Comparison of ENCODE assay signal across 8 cellular contexts in the genomic region with DNA sequence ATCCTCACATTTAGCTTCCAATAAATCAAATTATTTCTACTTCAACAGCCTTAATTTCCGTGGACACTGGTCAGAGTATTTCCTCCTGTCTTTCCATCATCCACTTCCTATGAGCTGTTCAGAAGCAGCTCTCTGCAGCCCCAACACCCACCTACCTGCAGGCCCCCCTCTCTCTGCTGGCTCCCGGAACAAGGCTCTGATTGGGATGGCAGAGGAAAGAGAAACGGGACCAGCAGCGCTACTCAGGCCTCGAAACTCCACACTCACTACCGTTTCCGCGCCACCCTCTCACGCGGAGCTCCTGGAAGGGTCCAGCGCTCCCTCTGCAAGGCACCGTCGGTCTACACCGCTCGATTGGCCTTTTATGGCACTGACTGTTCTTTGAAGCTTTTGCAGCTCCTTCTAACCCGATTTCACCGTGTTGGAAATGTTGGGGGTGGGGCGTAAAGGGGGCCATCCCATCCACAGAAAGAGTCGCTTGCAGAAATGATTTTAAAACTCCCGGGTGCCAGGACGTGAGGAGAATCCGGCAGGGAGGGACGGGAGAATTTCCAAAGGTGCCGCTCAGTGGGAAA. TPM values are rescaled to one million over a fixed set of nuclear protein-coding genes. Genes with fewer than 3 reads are reported as not detected.
A peak's percentile ranks its signal among the peaks of the same experiment; 100 is the strongest.
DNase-seq lines count a peak whose midpoint lies in the region; ATAC-seq, FAIRE-seq and TF ChIP-seq lines count a peak whose summit lies in the region.

No MANE protein-coding gene starts in this region.

- H3K9me3 ChIP-seq in keratinocyte (ENCODE audit: control insufficient read depth, low read depth, low read length): no peaks in the 10 kb centered on the region

- peaks cover 9% of the 10 kb centered on the region for H3K9me1 ChIP-seq in keratinocyte (ENCODE audit: control insufficient read depth, extremely low read depth, insufficient read depth, low read length)

- H3K4me3 ChIP-seq in astrocyte of the cerebellum (ENCODE audit: low read depth, low read length) (peak overlapping the region; percentile 73), keratinocyte (ENCODE audit: control insufficient read depth in 2 of 3, extremely low read depth in 1 of 3, insufficient read depth in 2 of 3, low read depth in 1 of 3, low read length in 3 of 3) (peak overlapping the region; percentile 72 to 97 (median 93))

- peak; percentile 60 for DNase-seq in activated CD8-positive, alpha-beta memory T cell treated with anti-CD3 and anti-CD28 coated beads, Interleukin-2, amount 10 ng/mL, durations not matched to agents 7 days and 5 days
- no peak for DNase-seq in activated CD8-positive, alpha-beta memory T cell treated with anti-CD3 and anti-CD28 coated beads, Interleukin-2, amount 50 U/mL, for 4 hours
- DNase-seq in NCI-H146 (lab: John Stamatoyannopoulos, UW) (peak; percentile 75), astrocyte of the cerebellum (ENCODE audit: low read depth) (no peak), keratinocyte (ENCODE audit: low read depth, low spot score) (no peak), islet precursor cell (no peak)
- DNase-seq in stimulated activated naive B cell treated with anti-CD40 and anti-IgM and Interleukin-4, amounts not matched to agents 10 μg/mL and 1 μg/mL and 100 μg/mL, for 72 hours: peak; percentile 27

- H3K4me3 Mint-ChIP-seq in activated CD8-positive, alpha-beta memory T cell treated with anti-CD3 and anti-CD28 coated beads, Interleukin-2, amount 10 ng/mL, durations not matched to agents 7 days and 5 days: no peak overlapping the region
- H3K4me3 Mint-ChIP-seq in stimulated activated naive B cell treated with anti-CD40 and anti-IgM and Interleukin-4, amounts not matched to agents 10 μg/mL and 1 μg/mL and 100 μg/mL, for 72 hours: no peak overlapping the region

- H3K4me1 ChIP-seq in keratinocyte (ENCODE audit: control insufficient read depth, extremely low read depth, insufficient read depth, low read length): peaks cover 48% of the 10 kb centered on the region

- peaks cover 50% of the 10 kb centered on the region for H3K79me2 ChIP-seq in keratinocyte (ENCODE audit: control insufficient read depth, insufficient read depth, low read length)

- in situ Hi-C loops in astrocyte of the cerebellum (cut with HindIII; ENCODE audit: low sequenced_read_pairs): no loop called here

- TF ChIP-seq CTCF in astrocyte of the cerebellum (IDR thresholded peaks at IDR 0.05; ENCODE audit: low read depth, low read length, missing control alignments): no peak
- no peak for TF ChIP-seq CTCF in keratinocyte (optimal IDR thresholded peaks at IDR 0.05 in 1 of 3, IDR thresholded peaks at IDR 0.05 in 1 of 3, conservative IDR thresholded peaks at IDR 0.05 in 1 of 3; ENCODE audit: extremely low read depth in 1 of 3, insufficient read depth in 2 of 3, low read length in 3 of 3)

- peak overlapping the region; percentile 97 for H3K4me2 ChIP-seq in keratinocyte (ENCODE audit: control insufficient read depth, extremely low read depth, insufficient read depth, low read depth, low read length)

- peak; percentile 42 for ATAC-seq in activated CD8-positive, alpha-beta memory T cell treated with anti-CD3 and anti-CD28 coated beads, Interleukin-2, amount 10 ng/mL, durations not matched to agents 7 days and 5 days
- peak; percentile 18 for ATAC-seq in HG02610 (IDR thresholded peaks at IDR 0.05; ENCODE audit: unreplicated experiment)
- peak; percentile 42 to 44 for ATAC-seq in stimulated activated naive B cell treated with anti-CD40 and anti-IgM and Interleukin-4, amounts not matched to agents 10 μg/mL and 1 μg/mL and 100 μg/mL, for 72 hours (replicated peaks)

- no peaks in the 10 kb centered on the region for H3K36me3 Mint-ChIP-seq in activated CD8-positive, alpha-beta memory T cell treated with anti-CD3 and anti-CD28 coated beads, Interleukin-2, amount 10 ng/mL, durations not matched to agents 7 days and 5 days
- H3K36me3 Mint-ChIP-seq in stimulated activated naive B cell treated with anti-CD40 and anti-IgM and Interleukin-4, amounts not matched to agents 10 μg/mL and 1 μg/mL and 100 μg/mL, for 72 hours: no peaks in the 10 kb centered on the region

- H4K20me1 ChIP-seq in keratinocyte (ENCODE audit: control insufficient read depth, extremely low read depth, insufficient read depth, low read length): peaks cover 7% of the 10 kb centered on the region

- H3K9ac ChIP-seq in keratinocyte (ENCODE audit: control insufficient read depth, extremely low read depth, insufficient read depth, low read length): peak overlapping the region; percentile 95

- H3K27me3 Mint-ChIP-seq in activated CD8-positive, alpha-beta memory T cell treated with anti-CD3 and anti-CD28 coated beads, Interleukin-2, amount 10 ng/mL, durations not matched to agents 7 days and 5 days: no peaks in the 10 kb centered on the region
- no peaks in the 10 kb centered on the region for H3K27me3 Mint-ChIP-seq in stimulated activated naive B cell treated with anti-CD40 and anti-IgM and Interleukin-4, amounts not matched to agents 10 μg/mL and 1 μg/mL and 100 μg/mL, for 72 hours

- CTCF ChIA-PET in activated CD8-positive, alpha-beta memory T cell treated with anti-CD3 and anti-CD28 coated beads, Interleukin-2, amount 10 ng/mL, durations not matched to agents 7 days and 5 days (lab: Charles Lee): interaction anchor here (0.9 to 1.6 kb wide), 3 partner anchors 9 to 940 kb away, joined by 3 to 5 read pairs (median 4); no protein-coding TSS in a partner anchor

- no peaks in the 10 kb centered on the region for H3K9me3 Mint-ChIP-seq in activated CD8-positive, alpha-beta memory T cell treated with anti-CD3 and anti-CD28 coated beads, Interleukin-2, amount 10 ng/mL, durations not matched to agents 7 days and 5 days (ENCODE audit: low read depth)
- no peaks in the 10 kb centered on the region for H3K9me3 Mint-ChIP-seq in stimulated activated naive B cell treated with anti-CD40 and anti-IgM and Interleukin-4, amounts not matched to agents 10 μg/mL and 1 μg/mL and 100 μg/mL, for 72 hours

- peak overlapping the region; percentile 95 for H3K27ac ChIP-seq in keratinocyte (ENCODE audit: control insufficient read depth, insufficient read depth, low read length)

- peaks cover 18% of the 10 kb centered on the region for H3K4me1 Mint-ChIP-seq in activated CD8-positive, alpha-beta memory T cell treated with anti-CD3 and anti-CD28 coated beads, Interleukin-2, amount 10 ng/mL, durations not matched to agents 7 days and 5 days
- H3K4me1 Mint-ChIP-seq in stimulated activated naive B cell treated with anti-CD40 and anti-IgM and Interleukin-4, amounts not matched to agents 10 μg/mL and 1 μg/mL and 100 μg/mL, for 72 hours: peaks cover 18 to 23% of the 10 kb centered on the region in 2 donors

- no peak for FAIRE-seq in keratinocyte (lab: Jason Lieb, UNC)

- H3K36me3 ChIP-seq in keratinocyte (ENCODE audit: control insufficient read depth in 2 of 2, extremely low read depth in 1 of 2, insufficient read depth in 2 of 2, low read length in 2 of 2): peaks cover 0 to 5% of the 10 kb centered on the region in 2 experiments

- H2AFZ ChIP-seq in keratinocyte (ENCODE audit: control insufficient read depth, low read length): peak overlapping the region; percentile 73

- peak overlapping the region; percentile 86 for H3K27ac Mint-ChIP-seq in activated CD8-positive, alpha-beta memory T cell treated with anti-CD3 and anti-CD28 coated beads, Interleukin-2, amount 10 ng/mL, durations not matched to agents 7 days and 5 days
- H3K27ac Mint-ChIP-seq in stimulated activated naive B cell treated with anti-CD40 and anti-IgM and Interleukin-4, amounts not matched to agents 10 μg/mL and 1 μg/mL and 100 μg/mL, for 72 hours: peak overlapping the region; percentile 96

- dilution Hi-C loops in keratinocyte (cut with MboI; ENCODE audit: extremely low pct_ligation_motif_present, low sequenced_read_pairs): no loop called here

- H3K27me3 ChIP-seq in keratinocyte (ENCODE audit: control insufficient read depth, extremely low read depth, insufficient read depth, low read length): no peaks in the 10 kb centered on the region

RNA-seq across cellular contexts. Expression of a gene that starts 0.4 kb away (rescaled TPM):
- total RNA-seq in activated CD8-positive, alpha-beta memory T cell treated with anti-CD3 and anti-CD28 coated beads, Interleukin-2, amount 10 ng/mL, durations not matched to agents 7 days and 5 days: 10 to 100 TPM in 1 of 2 experiments, 1 to 10 TPM in 1; 9.4 to 13.0 TPM
- 50.3 to 67.1 TPM (median 58.5 TPM) in 3 replicates for polyA plus RNA-seq in keratinocyte
- 21.1 TPM for polyA plus RNA-seq in keratinocyte (2011; ENCODE audit: low read depth)
- 32.5 and 51.0 TPM in 2 replicates for polyA plus RNA-seq in keratinocyte (2011; cell fraction: cytosol; rRNA removed)
- polyA plus RNA-seq in keratinocyte (2011; cell fraction: nucleus; rRNA removed): 70.3 and 70.8 TPM in 2 replicates
- polyA plus RNA-seq in keratinocyte (2012; ENCODE audit: low replicate concordance): 25.7 and 43.4 TPM in 2 replicates
- 40.7 to 138 TPM (median 115 TPM) in 3 replicates for polyA minus RNA-seq in keratinocyte
- polyA minus RNA-seq in keratinocyte (2011; cell fraction: cytosol; rRNA and poly(A)+ RNA removed): 71.6 TPM
- 117 and 181 TPM in 2 replicates for polyA minus RNA-seq in keratinocyte (2011; cell fraction: nucleus; rRNA and poly(A)+ RNA removed)

Comparison
In these comparisons a context has a peak if more than half of its experiments do, and no peak if none do; other contexts are left out.
1. DNase-seq: peak in activated CD8-positive, alpha-beta memory T cell treated with anti-CD3 and anti-CD28 coated beads, Interleukin-2, amount 10 ng/mL, durations not matched to agents 7 days and 5 days (single experiment), NCI-H146 (single experiment) and stimulated activated naive B cell treated with anti-CD40 and anti-IgM and Interleukin-4, amounts not matched to agents 10 μg/mL and 1 μg/mL and 100 μg/mL, for 72 hours (single experiment); none in activated CD8-positive, alpha-beta memory T cell treated with anti-CD3 and anti-CD28 coated beads, Interleukin-2, amount 50 U/mL, for 4 hours (single experiment), astrocyte of the cerebellum (single experiment), keratinocyte (single experiment) and islet precursor cell (single experiment).
2. Peak in every context shown above with its lines, with median percentiles within 50 percentile points of each other: ATAC-seq.